Comparison of ENCODE assay signal across 21 cellular contexts in the genomic region with DNA sequence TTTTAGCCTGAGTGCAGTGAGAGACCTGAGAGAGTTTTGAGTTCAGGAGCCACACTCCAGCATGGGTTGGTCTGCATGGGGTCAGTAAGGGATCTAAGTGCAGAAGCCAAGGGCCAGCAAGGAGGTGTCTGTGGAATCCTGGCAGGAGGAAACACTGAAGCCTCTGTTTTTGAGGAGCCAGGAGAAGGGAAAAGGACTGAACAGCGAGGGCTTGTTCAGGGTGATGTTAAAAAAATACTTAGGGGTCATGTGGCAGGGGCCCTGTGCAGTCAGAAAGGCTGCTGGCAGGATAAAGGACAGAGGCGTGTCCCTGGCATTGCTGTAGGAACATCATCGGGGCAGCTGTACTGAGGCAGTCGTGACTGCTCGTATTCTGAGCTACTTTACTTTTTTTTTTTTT.
DNase-seq lines count a peak whose midpoint lies in the region; ATAC-seq and TF ChIP-seq lines count a peak whose summit lies in the region.
"Had no signal": no experiment of that assay in that cellular context is flagged by ENCODE, and none has a peak within 500 bp of the region (broad histone marks: within the 10 kb centered on the region; RNA-seq: fewer than 3 reads in every experiment).

No MANE protein-coding gene starts in this region.

- 86% methylated on average over 5 of the region's 5 CpGs for WGBS in mesenchymal stem cell
- WGBS in neuronal stem cell (ENCODE audit: extremely low coverage in 2 of 2, insufficient read length in 2 of 2, insufficient replicate concordance in 1 of 2), 2 donors, result no CpG with 5 or more reads among the region's 5 CpGs

- H3K14ac ChIP-seq in mesenchymal stem cell (ENCODE audit: low read length in 2 of 2), result no peak overlapping the region
- no peak overlapping the region for H3K14ac ChIP-seq in neuronal stem cell (ENCODE audit: low read length)

- H3K4me3 ChIP-seq in mesenchymal stem cell (ENCODE audit: insufficient read depth in 1 of 2, low read depth in 1 of 2, low read length in 2 of 2) (no peak overlapping the region), neuronal stem cell (ENCODE audit: low read length in 2 of 2) (no peak overlapping the region)
- H3K4me3 ChIP-seq: BLaER1 treated with 17β-estradiol and CSF1 and Interleukin-3, amounts not matched to agents 10 nM and 100 nM; GM12878; GM23248 had no signal

- H3K4me1 ChIP-seq in mesenchymal stem cell (ENCODE audit: control insufficient read depth, insufficient read depth, low read depth, low read length) (no peaks in the 10 kb centered on the region), neuronal stem cell (ENCODE audit: control insufficient read depth in 2 of 2, insufficient read depth in 1 of 2, low read depth in 1 of 2, low read length in 2 of 2) (peaks cover 0 to 1% of the 10 kb centered on the region in 2 donors)
- H3K4me1 ChIP-seq: BLaER1 treated with 17β-estradiol and CSF1 and Interleukin-3, amounts not matched to agents 10 nM and 100 nM had no signal

- no peak overlapping the region for H3K4ac ChIP-seq in mesenchymal stem cell (ENCODE audit: low read depth in 1 of 2, low read length in 2 of 2)
- no peak overlapping the region for H3K4ac ChIP-seq in neuronal stem cell (ENCODE audit: low read length)

- H3K79me1 ChIP-seq in mesenchymal stem cell (replicated peaks; ENCODE audit: low read length, poor library complexity, severe bottlenecking) (no peaks in the 10 kb centered on the region), neuronal stem cell (ENCODE audit: low read depth, low read length) (no peaks in the 10 kb centered on the region)

- no peak for ATAC-seq in omental fat pad (ENCODE audit: low FRiP score)
- no peak for ATAC-seq in sciatic nerve
- ATAC-seq: GM12878 had no signal

- peak overlapping the region in 1 of 2 experiments; percentile 23 for H2BK12ac ChIP-seq in mesenchymal stem cell (ENCODE audit: low read length in 2 of 2)
- no peak overlapping the region for H2BK12ac ChIP-seq in neuronal stem cell (ENCODE audit: low read length)

- intact Hi-C loops in sciatic nerve (cut with DNase I), result no loop called here

- no peak overlapping the region for H2BK15ac ChIP-seq in mesenchymal stem cell (ENCODE audit: low read depth, poor library complexity, severe bottlenecking)
- H2BK15ac ChIP-seq in neuronal stem cell (ENCODE audit: low read length), result no peak overlapping the region

- H3K9ac ChIP-seq in mesenchymal stem cell (ENCODE audit: low read length), result no peak overlapping the region
- no peak overlapping the region for H3K9ac ChIP-seq in neuronal stem cell (ENCODE audit: low read depth, low read length, poor library complexity)
- H3K9ac ChIP-seq: BLaER1 treated with 17β-estradiol and CSF1 and Interleukin-3, amounts not matched to agents 10 nM and 100 nM; GM23248 had no signal

- no peaks in the 10 kb centered on the region for H3K36me3 ChIP-seq in mesenchymal stem cell (ENCODE audit: control insufficient read depth in 1 of 2, insufficient read depth in 2 of 2, low read depth in 1 of 2, low read length in 2 of 2)
- H3K36me3 ChIP-seq in neuronal stem cell (replicated peaks in 1 of 2; ENCODE audit: control insufficient read depth in 2 of 2, insufficient read depth in 2 of 2, low read length in 2 of 2), result no peaks in the 10 kb centered on the region
- H3K36me3 ChIP-seq: BE2C; BLaER1 treated with 17β-estradiol and CSF1 and Interleukin-3, amounts not matched to agents 10 nM and 100 nM had no signal

- H3K18ac ChIP-seq in mesenchymal stem cell (ENCODE audit: low read depth in 1 of 2, low read length in 2 of 2) (no peak overlapping the region), neuronal stem cell (ENCODE audit: low read length) (peak overlapping the region; percentile 4)

- DNase-seq in AG20443 (ENCODE audit: low spot score) (peak; percentile 27), SK-MEL-5 (ENCODE audit: low read depth, low spot score) (peak; percentile 57), mesenchymal stem cell (no peak), neuronal stem cell (ENCODE audit: low spot score) (no peak), Kasumi-1 (lab: John Stamatoyannopoulos, UW) (no peak), omental fat pad (ENCODE audit: low spot score) (no peak), sciatic nerve (ENCODE audit: low spot score) (no peak)
- DNase-seq: AML-193; BE2C; CD4-positive, alpha-beta T cell; CD8-positive, alpha-beta memory T cell; DMS 273 treated with DMSO at 0.1 percent for 48 hours; DMS79; EL; GDM1; GM23248; H7; HCEC 1CT had no signal

- H3K23ac ChIP-seq in mesenchymal stem cell (ENCODE audit: low read length in 2 of 2), result no peak overlapping the region
- no peak overlapping the region for H3K23ac ChIP-seq in neuronal stem cell (ENCODE audit: low read depth, low read length, poor library complexity)

- peak overlapping the region; percentile 39 for H4K91ac ChIP-seq in mesenchymal stem cell (ENCODE audit: low read length)
- no peak overlapping the region for H4K91ac ChIP-seq in neuronal stem cell (ENCODE audit: low read depth, low read length, poor library complexity)

- no peak overlapping the region for H4K8ac ChIP-seq in mesenchymal stem cell (ENCODE audit: low read length)
- H4K8ac ChIP-seq in neuronal stem cell (ENCODE audit: low read depth, low read length), result no peak overlapping the region

- H3K27ac ChIP-seq in mesenchymal stem cell (ENCODE audit: low read length, poor library complexity, severe bottlenecking) (no peak overlapping the region), neuronal stem cell (replicated peaks; ENCODE audit: low read length) (no peak overlapping the region)
- H3K27ac ChIP-seq: 22Rv1; BLaER1 treated with 17β-estradiol and CSF1 and Interleukin-3, amounts not matched to agents 10 nM and 100 nM; GM23248 had no signal

- H2BK120ac ChIP-seq in mesenchymal stem cell (ENCODE audit: low read depth, low read length), result no peak overlapping the region
- H2BK120ac ChIP-seq in neuronal stem cell (ENCODE audit: low read depth, low read length), result no peak overlapping the region

- H2AFZ ChIP-seq in mesenchymal stem cell (ENCODE audit: low read depth, low read length) (no peak overlapping the region), neuronal stem cell (ENCODE audit: low read length) (no peak overlapping the region)
- H2AFZ ChIP-seq: GM23248 had no signal

- no peak for TF ChIP-seq CTCF in omental fat pad (IDR thresholded peaks at IDR 0.05)

- no peak overlapping the region for H2AK5ac ChIP-seq in mesenchymal stem cell (ENCODE audit: low read length, severe bottlenecking)
- H2AK5ac ChIP-seq in neuronal stem cell (ENCODE audit: low read depth, low read length), result no peak overlapping the region

- H3K9me3 ChIP-seq in mesenchymal stem cell (ENCODE audit: control insufficient read depth, low read length), result no peaks in the 10 kb centered on the region
- no peaks in the 10 kb centered on the region for H3K9me3 ChIP-seq in neuronal stem cell (replicated peaks in 1 of 2; ENCODE audit: control insufficient read depth in 2 of 2, insufficient read depth in 1 of 2, low read depth in 1 of 2, low read length in 2 of 2)
- H3K9me3 ChIP-seq: BE2C had no signal

- peaks cover 0 to 6% of the 10 kb centered on the region in 2 experiments for H3K27me3 ChIP-seq in mesenchymal stem cell (ENCODE audit: control insufficient read depth in 1 of 2, insufficient read depth in 1 of 2, low read length in 2 of 2)
- H3K27me3 ChIP-seq in neuronal stem cell (ENCODE audit: control insufficient read depth in 3 of 3, insufficient read depth in 3 of 3, low read depth in 1 of 3, low read length in 3 of 3), result peaks cover 0 to 2% (median 0%) of the 10 kb centered on the region in 3 experiments
- H3K27me3 ChIP-seq: BE2C; BLaER1 treated with 17β-estradiol and CSF1 and Interleukin-3, amounts not matched to agents 10 nM and 100 nM had no signal

- no peak overlapping the region for H2BK5ac ChIP-seq in mesenchymal stem cell (ENCODE audit: low read depth, low read length, poor library complexity, severe bottlenecking)
- H2BK5ac ChIP-seq in neuronal stem cell (ENCODE audit: low read length), result no peak overlapping the region

- in situ Hi-C loops in SK-MEL-5 (cut with HindIII; ENCODE audit: low pct_unique_long_range_greater_than_20kb, low sequenced_read_pairs), result no loop called here

- H3K4me2 ChIP-seq in mesenchymal stem cell (ENCODE audit: low read length, poor library complexity, severe bottlenecking) (no peak overlapping the region), neuronal stem cell (ENCODE audit: insufficient read depth, low read length, poor library complexity, severe bottlenecking) (no peak overlapping the region)
- H3K4me2 ChIP-seq: BLaER1 treated with 17β-estradiol and CSF1 and Interleukin-3, amounts not matched to agents 10 nM and 100 nM had no signal

Comparison
In these comparisons a context has a peak if more than half of its experiments do, and no peak if none do; other contexts are left out.
1. DNase-seq: peak in AG20443 (single experiment) and SK-MEL-5 (single experiment); none in mesenchymal stem cell (single experiment), neuronal stem cell (single experiment), Kasumi-1 (0 of 2), omental fat pad (single experiment) and sciatic nerve (single experiment).